ENCODE assay signal across 26 cellular contexts in the genomic region with DNA sequence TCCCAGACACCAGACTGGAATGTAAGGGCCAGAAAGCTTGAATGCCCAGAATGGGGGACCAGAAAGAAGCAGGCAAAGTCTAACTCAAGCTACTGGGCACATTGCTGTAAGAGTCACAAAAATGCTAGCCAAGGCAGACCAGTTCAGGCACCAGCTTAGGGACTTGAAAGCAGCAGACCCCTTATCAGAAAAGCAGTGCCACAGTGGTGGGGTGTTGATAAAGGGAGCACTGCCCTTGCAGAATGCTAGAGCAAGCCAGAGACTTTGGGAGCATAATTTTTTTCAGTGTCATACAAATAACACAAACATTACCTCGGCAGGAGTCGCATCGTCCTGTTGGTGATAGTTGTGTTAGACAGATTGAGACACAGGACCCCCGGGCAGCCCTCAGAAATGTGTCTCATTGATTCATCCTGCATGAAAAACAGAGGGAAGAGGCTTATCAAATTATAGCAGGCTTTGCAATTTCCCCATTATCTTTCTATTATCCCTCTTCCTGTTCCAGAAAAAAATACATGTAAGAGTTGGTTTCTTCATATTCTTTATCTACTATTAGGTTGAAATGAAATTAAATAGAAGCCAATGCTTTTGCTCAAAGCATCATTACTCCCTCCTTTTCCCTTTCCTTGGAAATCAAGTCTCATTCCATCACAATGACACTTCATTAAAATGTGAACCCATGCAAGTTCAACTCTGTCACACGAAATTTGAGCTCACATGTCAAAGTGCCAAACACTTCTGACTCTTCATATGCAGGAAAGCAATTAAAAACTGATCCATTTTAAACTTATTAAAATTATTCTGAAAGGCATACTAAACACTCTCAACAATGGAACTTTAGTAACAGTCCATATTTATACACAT. TPM values are rescaled to one million over a fixed set of nuclear protein-coding genes. Genes with fewer than 3 reads are reported as not detected.
A peak's percentile ranks its signal among the peaks of the same experiment; 100 is the strongest.
DNase-seq lines count a peak whose midpoint lies in the region; FAIRE-seq and TF ChIP-seq lines count a peak whose summit lies in the region.
"Had no signal": no experiment of that assay in that cellular context is flagged by ENCODE, and none has a peak within 500 bp of the region (broad histone marks: within the 10 kb centered on the region; RNA-seq: fewer than 3 reads in every experiment).

No MANE protein-coding gene starts in this region.

- TF ChIP-seq CTCF in A673 (conservative IDR thresholded peaks at IDR 0.05; ENCODE audit: low read depth, low read length) (no peak), HFFc6 (IDR thresholded peaks at IDR 0.05) (no peak), astrocyte (IDR thresholded peaks at IDR 0.05; ENCODE audit: insufficient read depth, low read depth, low read length) (no peak)

- peak overlapping the region; percentile 36 for H3K4me2 ChIP-seq in astrocyte (ENCODE audit: low read length)

- H3K27ac ChIP-seq in A673 (ENCODE audit: low read depth, low read length, poor library complexity, severe bottlenecking) = no peak overlapping the region
- H3K27ac ChIP-seq in astrocyte (ENCODE audit: low read depth, low read length) = peak overlapping the region; percentile 38
- H3K27ac ChIP-seq: cardiac muscle cell, dorsolateral prefrontal cortex, heart right ventricle, VCaP had no signal

- no peaks in the 10 kb centered on the region for H3K9me3 ChIP-seq in A673 (ENCODE audit: low read depth, low read length, poor library complexity, severe bottlenecking)
- H3K9me3 ChIP-seq in astrocyte (ENCODE audit: insufficient read depth, low read depth, low read length) = no peaks in the 10 kb centered on the region
- H3K9me3 ChIP-seq: heart right ventricle had no signal

- H3K4me1 ChIP-seq in A673 (ENCODE audit: insufficient read depth, low read length, poor library complexity, severe bottlenecking) = peaks cover 11% of the 10 kb centered on the region
- peaks cover 21% of the 10 kb centered on the region for H3K4me1 ChIP-seq in astrocyte (ENCODE audit: insufficient read depth, low read length)

- no peak overlapping the region for H2AFZ ChIP-seq in astrocyte (ENCODE audit: low read depth, low read length)

- H3K9ac ChIP-seq in astrocyte (ENCODE audit: low read length) = peak overlapping the region; percentile 11

- H3K4me1 Mint-ChIP-seq in HFFc6 (ENCODE audit: low read depth) (peaks cover 37% of the 10 kb centered on the region), astrocyte (ENCODE audit: low read depth, unreplicated experiment) (peaks cover 22% of the 10 kb centered on the region)
- no peaks in the 10 kb centered on the region for H3K4me1 Mint-ChIP-seq in activated CD4-positive, alpha-beta memory T cell treated with anti-CD3 and anti-CD28 coated beads for 36 hours (ENCODE audit: low read depth)
- H3K4me1 Mint-ChIP-seq: activated naive CD8-positive, alpha-beta T cell treated with anti-CD3 and anti-CD28 coated beads, Interleukin-2, amount 10 ng/mL, durations not matched to agents 7 days and 5 days; CD4-positive, alpha-beta memory T cell; IgD-negative memory B cell; natural killer cell; stimulated activated naive B cell treated with anti-CD40 and anti-IgM and Interleukin-4, amounts not matched to agents 10 μg/mL and 1 μg/mL and 100 μg/mL, for 72 hours had no signal

- peaks cover 16% of the 10 kb centered on the region for H4K20me1 ChIP-seq in astrocyte (ENCODE audit: insufficient read depth, low read length)

- FAIRE-seq in astrocyte (lab: Jason Lieb, UNC) = no peak
- FAIRE-seq: islet of Langerhans had no signal

- BruUV-seq in A673 (replicated peaks; lab: Mats Ljungman, UMichigan) = no TSS peak

- H3K4me3 Mint-ChIP-seq in HFFc6 (peak overlapping the region; percentile 40), astrocyte (ENCODE audit: unreplicated experiment) (no peak overlapping the region)
- no peak overlapping the region for H3K4me3 Mint-ChIP-seq in activated CD4-positive, alpha-beta memory T cell treated with anti-CD3 and anti-CD28 coated beads for 36 hours
- H3K4me3 Mint-ChIP-seq: activated CD8-positive, alpha-beta T cell treated with anti-CD3 and anti-CD28 coated beads, Interleukin-2, amount 10 ng/mL, durations not matched to agents 7 days and 5 days; activated naive CD8-positive, alpha-beta T cell treated with anti-CD3 and anti-CD28 coated beads, Interleukin-2, amount 10 ng/mL, durations not matched to agents 7 days and 5 days; activated T-helper 1 cell treated with anti-CD3 and anti-CD28 coated beads, Interleukin-12 subunit alpha, Interleukin-12 subunit beta, Interleukin-2, Interleukin-4 antibody, amounts not matched to agents 30 ng/mL and 10 ng/mL and 1 ng/mL, durations not matched to agents 14 hours and 24 hours and 36 hours; CD4-positive, alpha-beta memory T cell; H9; IgD-negative memory B cell; natural killer cell; stimulated activated naive B cell treated with anti-CD40 and anti-IgM and Interleukin-4, amounts not matched to agents 10 μg/mL and 1 μg/mL and 100 μg/mL, for 72 hours had no signal

- POLR2A ChIA-PET in A673 (lab: Charles Lee; ENCODE audit: low non-redundant PET) = interaction anchor here (0.6 kb wide), 1 partner anchor 179 kb away, joined by 4 read pairs; no protein-coding TSS in a partner anchor
- POLR2A ChIA-PET in activated CD4-positive, alpha-beta memory T cell treated with anti-CD3 and anti-CD28 coated beads for 36 hours (lab: Charles Lee) = interaction anchor here (0.7 kb wide), 1 partner anchor 22 kb away, joined by 5 read pairs; no protein-coding TSS in a partner anchor

- H3K9me3 Mint-ChIP-seq in HFFc6 (no peaks in the 10 kb centered on the region), astrocyte (ENCODE audit: unreplicated experiment) (no peaks in the 10 kb centered on the region)
- no peaks in the 10 kb centered on the region for H3K9me3 Mint-ChIP-seq in activated CD4-positive, alpha-beta memory T cell treated with anti-CD3 and anti-CD28 coated beads for 36 hours
- H3K9me3 Mint-ChIP-seq: activated naive CD8-positive, alpha-beta T cell treated with anti-CD3 and anti-CD28 coated beads, Interleukin-2, amount 10 ng/mL, durations not matched to agents 7 days and 5 days; activated T-helper 1 cell treated with anti-CD3 and anti-CD28 coated beads, Interleukin-12 subunit alpha, Interleukin-12 subunit beta, Interleukin-2, Interleukin-4 antibody, amounts not matched to agents 30 ng/mL and 10 ng/mL and 1 ng/mL, durations not matched to agents 14 hours and 24 hours and 36 hours; CD4-positive, alpha-beta memory T cell; H9; IgD-negative memory B cell; natural killer cell; stimulated activated naive B cell treated with anti-CD40 and anti-IgM and Interleukin-4, amounts not matched to agents 10 μg/mL and 1 μg/mL and 100 μg/mL, for 72 hours had no signal

- CTCF ChIA-PET in A673 (lab: Charles Lee) = interaction anchor here (0.5 kb wide), 1 partner anchor 136 kb away, joined by 10 read pairs; no protein-coding TSS in a partner anchor
- CTCF ChIA-PET in activated CD4-positive, alpha-beta memory T cell treated with anti-CD3 and anti-CD28 coated beads for 36 hours (lab: Charles Lee) = no interaction called here

- H3K79me2 ChIP-seq in astrocyte (ENCODE audit: insufficient read depth, low read length) = peaks cover 74% of the 10 kb centered on the region

- intact Hi-C loops in A673 (cut with micrococcal nuclease; ENCODE audit: unreplicated experiment) = no loop called here
- intact Hi-C loops in activated CD4-positive, alpha-beta memory T cell treated with anti-CD3 and anti-CD28 coated beads for 36 hours (cut with micrococcal nuclease) = no loop called here

- DNase-seq in A673 (ENCODE audit: low spot score) (peak; percentile 64), HFFc6 (peak; percentile 33), astrocyte (ENCODE audit: low read depth) (peak; percentile 68), kidney glomerular epithelial cell (lab: John Stamatoyannopoulos, UW) (peak; percentile 38), COLO668 (lab: John Stamatoyannopoulos, UW; ENCODE audit: unreplicated experiment) (no peak), NCI-H1105 treated with DMSO at 0.1 percent for 48 hours (lab: John Stamatoyannopoulos, UW) (no peak)
- DNase-seq in activated CD4-positive, alpha-beta memory T cell treated with anti-CD3 and anti-CD28 coated beads for 36 hours = no peak
- no peak for DNase-seq in activated T-cell treated with anti-CD3 and anti-CD28 coated beads, Interleukin-2, amount 50 U/mL, for 1 hour
- DNase-seq: activated CD8-positive, alpha-beta T cell treated with anti-CD3 and anti-CD28 coated beads, Interleukin-2, amount 10 ng/mL, durations not matched to agents 7 days and 5 days; activated naive CD8-positive, alpha-beta T cell treated with anti-CD3 and anti-CD28 coated beads, Interleukin-2, amount 10 ng/mL, durations not matched to agents 7 days and 5 days; CD4-positive, alpha-beta memory T cell; DMS79 treated with DMSO at 0.1 percent for 48 hours; dorsolateral prefrontal cortex; H9; heart right ventricle; mammary epithelial cell; natural killer cell; NCI-H1930; NCI-H446 treated with DMSO at 0.1 percent for 48 hours; stimulated activated naive B cell treated with anti-CD40 and anti-IgM and Interleukin-4, amounts not matched to agents 10 μg/mL and 1 μg/mL and 100 μg/mL, for 72 hours; trophoblast cell had no signal

- H3K36me3 Mint-ChIP-seq in HFFc6 (ENCODE audit: low read depth) = 0 out of 2 replicates have a peak, but pooled peaks cover 7% of the 10 kb centered on the region
- H3K36me3 Mint-ChIP-seq in astrocyte (ENCODE audit: low read depth, unreplicated experiment) = peaks cover 4% of the 10 kb centered on the region
- no peaks in the 10 kb centered on the region for H3K36me3 Mint-ChIP-seq in activated CD4-positive, alpha-beta memory T cell treated with anti-CD3 and anti-CD28 coated beads for 36 hours
- H3K36me3 Mint-ChIP-seq: activated naive CD8-positive, alpha-beta T cell treated with anti-CD3 and anti-CD28 coated beads, Interleukin-2, amount 10 ng/mL, durations not matched to agents 7 days and 5 days; natural killer cell had no signal

- H3K27me3 ChIP-seq in A673 (replicated peaks; ENCODE audit: insufficient read depth, low read depth, low read length, poor library complexity) (no peaks in the 10 kb centered on the region), astrocyte (ENCODE audit: insufficient read depth, low read length) (no peaks in the 10 kb centered on the region)
- H3K27me3 ChIP-seq: cardiac muscle cell, dorsolateral prefrontal cortex, heart right ventricle had no signal

- no peaks in the 10 kb centered on the region for H3K36me3 ChIP-seq in A673 (ENCODE audit: insufficient read depth, low read length, poor library complexity, severe bottlenecking)
- H3K36me3 ChIP-seq in astrocyte (ENCODE audit: insufficient read depth, low read length) = peaks cover 9% of the 10 kb centered on the region
- H3K36me3 ChIP-seq: cardiac muscle cell, heart right ventricle had no signal

- H3K27me3 Mint-ChIP-seq in HFFc6 (ENCODE audit: insufficient read depth) (no peaks in the 10 kb centered on the region; the same call in 1 of the 2 replicates), astrocyte (ENCODE audit: low read depth, unreplicated experiment) (no peaks in the 10 kb centered on the region)
- no peaks in the 10 kb centered on the region for H3K27me3 Mint-ChIP-seq in activated CD4-positive, alpha-beta memory T cell treated with anti-CD3 and anti-CD28 coated beads for 36 hours
- H3K27me3 Mint-ChIP-seq: activated naive CD8-positive, alpha-beta T cell treated with anti-CD3 and anti-CD28 coated beads, Interleukin-2, amount 10 ng/mL, durations not matched to agents 7 days and 5 days; IgD-negative memory B cell; stimulated activated naive B cell treated with anti-CD40 and anti-IgM and Interleukin-4, amounts not matched to agents 10 μg/mL and 1 μg/mL and 100 μg/mL, for 72 hours had no signal

- H3K27ac Mint-ChIP-seq in HFFc6 (0 out of 2 replicates have a peak overlapping the region, but pooled peaks have one; percentile 1), astrocyte (ENCODE audit: unreplicated experiment) (peak overlapping the region; percentile 53)
- H3K27ac Mint-ChIP-seq in activated CD4-positive, alpha-beta memory T cell treated with anti-CD3 and anti-CD28 coated beads for 36 hours = no peak overlapping the region
- H3K27ac Mint-ChIP-seq: activated CD8-positive, alpha-beta T cell treated with anti-CD3 and anti-CD28 coated beads, Interleukin-2, amount 10 ng/mL, durations not matched to agents 7 days and 5 days; activated naive CD8-positive, alpha-beta T cell treated with anti-CD3 and anti-CD28 coated beads, Interleukin-2, amount 10 ng/mL, durations not matched to agents 7 days and 5 days; activated T-helper 1 cell treated with anti-CD3 and anti-CD28 coated beads, Interleukin-12 subunit alpha, Interleukin-12 subunit beta, Interleukin-2, Interleukin-4 antibody, amounts not matched to agents 30 ng/mL and 10 ng/mL and 1 ng/mL, durations not matched to agents 14 hours and 24 hours and 36 hours; CD4-positive, alpha-beta memory T cell; IgD-negative memory B cell; natural killer cell; stimulated activated naive B cell treated with anti-CD40 and anti-IgM and Interleukin-4, amounts not matched to agents 10 μg/mL and 1 μg/mL and 100 μg/mL, for 72 hours had no signal

- H3K4me3 ChIP-seq in A673 (ENCODE audit: low read depth, low read length, poor library complexity, severe bottlenecking) (no peak overlapping the region), astrocyte (ENCODE audit: insufficient read depth, low read depth, low read length) (no peak overlapping the region)
- H3K4me3 ChIP-seq: cardiac muscle cell, dorsolateral prefrontal cortex, heart right ventricle had no signal

RNA-seq across cellular contexts. Expression of a gene that starts 13.4 kb away (rescaled TPM):
- total RNA-seq in A673 (2021) (9.2 and 10.0 TPM in 2 replicates), astrocyte (61.2 and 63.4 TPM in 2 replicates)
- total RNA-seq in HFFc6 (2021; fragmentation: NEBNext Ultra II Directional; extraction: Animal tissue kit (Norgen Biotek cat#: 25700)) = 10 to 100 TPM in 2 of 6 experiments, 1 to 10 TPM in 4; 4.2 to 48.2 (median 4.8) TPM
- total RNA-seq in activated CD4-positive, alpha-beta memory T cell treated with anti-CD3 and anti-CD28 coated beads for 36 hours = under 1 TPM in 1 of 2 experiments, not detected in 1; 0.33 TPM
- total RNA-seq: activated naive CD8-positive, alpha-beta T cell treated with anti-CD3 and anti-CD28 coated beads, Interleukin-2, amount 10 ng/mL, durations not matched to agents 7 days and 5 days; activated T-helper 1 cell treated with anti-CD3 and anti-CD28 coated beads, Interleukin-12 subunit alpha, Interleukin-12 subunit beta, Interleukin-2, Interleukin-4 antibody, amounts not matched to agents 30 ng/mL and 10 ng/mL and 1 ng/mL, durations not matched to agents 14 hours and 24 hours and 36 hours had no signal

Comparison
In these comparisons a context has a peak if more than half of its experiments do, and no peak if none do; other contexts are left out.
1. DNase-seq: peak in A673 (single experiment), HFFc6 (single experiment), astrocyte (single experiment) and kidney glomerular epithelial cell (single experiment); none in COLO668 (single experiment), NCI-H1105 treated with DMSO at 0.1 percent for 48 hours (single experiment), activated CD4-positive, alpha-beta memory T cell treated with anti-CD3 and anti-CD28 coated beads for 36 hours (single experiment) and activated T-cell treated with anti-CD3 and anti-CD28 coated beads, Interleukin-2, amount 50 U/mL, for 1 hour (single experiment).